8 cellular contexts compared by ENCODE assay signal in the genomic region with DNA sequence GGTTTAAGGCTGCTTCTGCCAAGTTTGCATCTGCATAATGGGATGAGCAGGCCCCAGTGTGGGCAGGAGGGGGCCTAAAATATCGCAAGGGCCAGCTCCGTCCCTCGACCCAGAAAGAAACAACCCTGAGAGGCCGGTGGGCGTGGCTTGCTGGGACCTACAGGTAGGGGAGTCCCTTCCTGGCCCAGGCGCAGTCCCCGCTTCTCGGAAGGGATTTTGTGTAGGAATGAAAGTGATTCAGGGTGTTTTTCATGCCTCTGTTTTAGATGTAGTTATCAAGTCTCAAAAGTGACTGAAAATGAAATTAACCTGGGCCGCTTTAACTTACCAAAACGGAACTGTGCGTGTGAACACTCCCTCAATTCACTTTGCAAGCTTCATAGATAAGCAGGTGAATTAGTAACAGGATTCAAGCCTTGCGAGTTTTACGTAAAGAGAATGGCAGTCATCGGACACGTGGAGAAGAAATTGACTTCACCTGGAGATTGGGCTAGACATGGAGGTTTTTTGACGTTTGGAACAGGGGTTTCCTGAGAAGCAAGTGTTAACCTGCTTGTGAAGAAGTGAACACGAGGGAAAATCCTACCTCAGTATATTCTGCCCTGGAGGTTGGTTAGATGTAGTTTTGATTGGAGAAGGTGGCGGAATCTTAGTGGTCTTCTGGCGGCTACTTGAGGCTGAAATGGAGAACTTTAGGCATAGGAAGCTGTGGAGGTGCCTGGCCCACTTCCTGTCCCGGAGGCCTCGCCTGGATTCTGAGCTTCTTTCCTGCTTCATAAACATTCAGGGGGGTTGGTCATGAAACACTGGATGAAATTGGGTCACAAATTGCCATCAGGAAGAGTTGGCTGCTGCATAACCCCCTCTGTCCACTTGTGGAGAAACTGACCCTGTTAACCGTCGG. TPM values are rescaled to one million over a fixed set of nuclear protein-coding genes. Genes with fewer than 3 reads are reported as not detected.
DNase-seq lines count a peak whose midpoint lies in the region; ATAC-seq, FAIRE-seq and TF ChIP-seq lines count a peak whose summit lies in the region.

No MANE protein-coding gene starts in this region.

- no peak for TF ChIP-seq RAD21 in H1 (IDR thresholded peaks at IDR 0.05 in 1 of 2, conservative IDR thresholded peaks at IDR 0.05 in 1 of 2; ENCODE audit: low read depth in 2 of 2, low read length in 2 of 2)

- peaks cover 78 to 81% (median 80%) of the 10 kb centered on the region in 3 donors for H3K4me1 Mint-ChIP-seq in CD8-positive, alpha-beta memory T cell
- peaks cover 77% of the 10 kb centered on the region for H3K4me1 Mint-ChIP-seq in activated CD4-positive, alpha-beta memory T cell treated with anti-CD3 and anti-CD28 coated beads, Interleukin-2, amount 10 ng/mL, durations not matched to agents 7 days and 5 days
- H3K4me1 Mint-ChIP-seq in natural killer cell: peaks cover 67 to 68% of the 10 kb centered on the region in 2 donors

- H4K8ac ChIP-seq in H1 (ENCODE audit: extremely low read depth, insufficient read depth, low read length): peak overlapping the region; percentile 29; the same call in 1 of the 2 replicates

- peak overlapping the region; percentile 81 for H3K27ac ChIP-seq in CD8-positive, alpha-beta memory T cell (ENCODE audit: low read depth, low read length)
- no peak overlapping the region for H3K27ac ChIP-seq in H1 (ENCODE audit: low read depth, low read length)

- no peak overlapping the region for H2BK12ac ChIP-seq in H1 (ENCODE audit: low read depth, low read length)

- H2BK120ac ChIP-seq in H1 (replicated peaks; ENCODE audit: low read depth, low read length): no peak overlapping the region

- peaks cover 73% of the 10 kb centered on the region for H3K4me1 ChIP-seq in CD8-positive, alpha-beta memory T cell (ENCODE audit: insufficient read depth, low read length)
- peaks cover 0 to 14% (median 8%) of the 10 kb centered on the region in 4 experiments; a peak in 5 of 7 replicates for H3K4me1 ChIP-seq in H1 (replicated peaks in 1 of 4; ENCODE audit: control insufficient read depth in 3 of 4, insufficient read depth in 4 of 4, low read length in 3 of 4)

- 49% methylated on average over 23 of the region's 23 CpGs; no CpG with 5 or more reads in 1 of the 2 experiments for WGBS in H1 (ENCODE audit: extremely low coverage in 1 of 2, insufficient coverage in 1 of 2, insufficient read length in 1 of 2, insufficient replicate concordance in 2 of 2, low coverage in 1 of 2, low lambda C conversion rate in 2 of 2, missing lambda C conversion rate in 1 of 2), 2 experiments

- H2AK5ac ChIP-seq in H1 (ENCODE audit: low read depth, low read length): no peak overlapping the region

- TF ChIP-seq EP300 in H1 (IDR thresholded peaks at IDR 0.05; ENCODE audit: borderline replicate concordance in 1 of 2, low read depth in 2 of 2, low read length in 2 of 2): no peak

- H3K27ac Mint-ChIP-seq in CD8-positive, alpha-beta memory T cell: peak overlapping the region; percentile 92 to 100 (median 97)
- H3K27ac Mint-ChIP-seq in activated CD4-positive, alpha-beta memory T cell treated with anti-CD3 and anti-CD28 coated beads, Interleukin-2, amount 10 ng/mL, durations not matched to agents 7 days and 5 days: peak overlapping the region; percentile 90
- H3K27ac Mint-ChIP-seq in natural killer cell: peak overlapping the region; percentile 91 to 95

- POLR2A ChIA-PET in CD8-positive, alpha-beta memory T cell (lab: Charles Lee): interaction anchor here (0.9 to 2.5 kb wide), 10 partner anchors 8 to 392 kb away, joined by 3 to 18 read pairs (median 4); no protein-coding TSS in a partner anchor
- POLR2A ChIA-PET in activated CD4-positive, alpha-beta memory T cell treated with anti-CD3 and anti-CD28 coated beads, Interleukin-2, amount 10 ng/mL, durations not matched to agents 7 days and 5 days (lab: Charles Lee): interaction anchor here (0.6 to 7.3 kb wide), 30 partner anchors 8 to 414 kb away, joined by 3 to 120 read pairs (median 6); no protein-coding TSS in a partner anchor
- POLR2A ChIA-PET in H1 (lab: Charles Lee; ENCODE audit: partially characterized antibody): interaction anchor here (0.8 to 2.1 kb wide), 11 partner anchors 9 to 295 kb away, joined by 3 to 7 read pairs (median 3); no protein-coding TSS in a partner anchor

- peak; percentile 49 for ATAC-seq in GM21423 (IDR thresholded peaks at IDR 0.05; ENCODE audit: unreplicated experiment)
- peak; percentile 26 to 30 (median 27) for ATAC-seq in natural killer cell
- peak; percentile 51 for ATAC-seq in stimulated activated naive CD8-positive, alpha-beta T cell treated with anti-CD3 and anti-CD28 coated beads, Interleukin-15, Interleukin-2, amounts not matched to agents 100 U/mL and 50 U/mL, for 24 hours

- peaks cover 12 to 46% (median 14%) of the 10 kb centered on the region in 3 donors for H3K36me3 Mint-ChIP-seq in CD8-positive, alpha-beta memory T cell
- H3K36me3 Mint-ChIP-seq in activated CD4-positive, alpha-beta memory T cell treated with anti-CD3 and anti-CD28 coated beads, Interleukin-2, amount 10 ng/mL, durations not matched to agents 7 days and 5 days (ENCODE audit: low read depth): peaks cover 54% of the 10 kb centered on the region
- H3K36me3 Mint-ChIP-seq in natural killer cell: no peaks in the 10 kb centered on the region

- no peak for TF ChIP-seq POLR2A in H1 (IDR thresholded peaks at IDR 0.05; ENCODE audit: control extremely low read depth in 1 of 2, low read depth in 2 of 2, low read length in 2 of 2)

- no peak overlapping the region for H4K91ac ChIP-seq in H1 (replicated peaks; ENCODE audit: insufficient read length, low read length)

- H3K79me2 ChIP-seq in H1 (ENCODE audit: control insufficient read depth in 1 of 2, insufficient read depth in 2 of 2, low read length in 2 of 2): peaks cover 19 to 61% of the 10 kb centered on the region in 2 experiments

- peak overlapping the region in 3 of 4 experiments; percentile 63 to 67 (median 64); a peak in 5 of 7 replicates for H3K9ac ChIP-seq in H1 (replicated peaks in 1 of 4; ENCODE audit: extremely low read depth in 1 of 4, low read depth in 3 of 4, low read length in 3 of 4)

- H3K14ac ChIP-seq in H1 (ENCODE audit: insufficient read length): no peak overlapping the region

- H3K79me1 ChIP-seq in H1 (ENCODE audit: low read depth, low read length): peaks cover 12% of the 10 kb centered on the region

- CTCF ChIA-PET in CD8-positive, alpha-beta memory T cell (lab: Charles Lee): interaction anchor here (0.7 to 5.4 kb wide), 14 partner anchors 8 to 348 kb away, joined by 3 to 29 read pairs (median 4); no protein-coding TSS in a partner anchor
- CTCF ChIA-PET in activated CD4-positive, alpha-beta memory T cell treated with anti-CD3 and anti-CD28 coated beads, Interleukin-2, amount 10 ng/mL, durations not matched to agents 7 days and 5 days (lab: Charles Lee): interaction anchor here (0.8 to 3.4 kb wide), 12 partner anchors 8 to 349 kb away, joined by 3 to 46 read pairs (median 4); no protein-coding TSS in a partner anchor
- CTCF ChIA-PET in H1 (lab: Charles Lee; ENCODE audit: partially characterized antibody): interaction anchor here (0.6 to 2.0 kb wide), 7 partner anchors 16 to 351 kb away, joined by 3 to 5 read pairs (median 3); no protein-coding TSS in a partner anchor

- no peaks in the 10 kb centered on the region for H3K27me3 ChIP-seq in CD8-positive, alpha-beta memory T cell (ENCODE audit: insufficient read depth, low read length, poor library complexity, severe bottlenecking)
- H3K27me3 ChIP-seq in H1 (replicated peaks in 1 of 4; ENCODE audit: control insufficient read depth in 3 of 4, extremely low read depth in 1 of 4, insufficient read depth in 3 of 4, low read length in 3 of 4): no peaks in the 10 kb centered on the region; a peak in 2 of 7 replicates

- peak; percentile 52 to 81 (median 70) for DNase-seq in CD8-positive, alpha-beta memory T cell
- peak; percentile 56 for DNase-seq in HuH-7.5 (ENCODE audit: low spot score)
- peak; percentile 81 for DNase-seq in activated CD4-positive, alpha-beta memory T cell treated with anti-CD3 and anti-CD28 coated beads, Interleukin-2, amount 10 ng/mL, durations not matched to agents 7 days and 5 days
- peak in 1 of 2 experiments; percentile 80 for DNase-seq in H1 (ENCODE audit: low read depth in 1 of 2, low spot score in 2 of 2)
- peak; percentile 54 for DNase-seq in natural killer cell
- DNase-seq in stimulated activated naive CD8-positive, alpha-beta T cell treated with anti-CD3 and anti-CD28 coated beads, Interleukin-15, Interleukin-2, amounts not matched to agents 100 U/mL and 50 U/mL, for 24 hours: peak; percentile 93
- no peak for DNase-seq in H4 (ENCODE audit: low spot score)

- peak overlapping the region; percentile 80 to 92 for H3K4me2 ChIP-seq in H1 (ENCODE audit: insufficient read depth in 1 of 2, low read depth in 2 of 2, low read length in 2 of 2)

- no peak overlapping the region for H2BK5ac ChIP-seq in H1 (ENCODE audit: low read depth, low read length)

- peaks cover 7% of the 10 kb centered on the region; the same call in 1 of the 2 replicates for H3K23me2 ChIP-seq in H1 (ENCODE audit: low read depth, low read length)

- FAIRE-seq in H1 (lab: Jason Lieb, UNC): no peak

- intact Hi-C loops in natural killer cell (cut with micrococcal nuclease): loop anchor here (2.0 kb wide), 2 partner anchors 30 to 50 kb away; no protein-coding TSS in a partner anchor

- H3K4me3 Mint-ChIP-seq in CD8-positive, alpha-beta memory T cell: peak overlapping the region; percentile 88 to 99 (median 97)
- H3K4me3 Mint-ChIP-seq in activated CD4-positive, alpha-beta memory T cell treated with anti-CD3 and anti-CD28 coated beads, Interleukin-2, amount 10 ng/mL, durations not matched to agents 7 days and 5 days: peak overlapping the region; percentile 95
- peak overlapping the region; percentile 95 for H3K4me3 Mint-ChIP-seq in natural killer cell

- no peak overlapping the region for H2BK20ac ChIP-seq in H1 (ENCODE audit: low read length)

- no peak overlapping the region for H3K23ac ChIP-seq in H1 (ENCODE audit: insufficient read length)

- TF ChIP-seq CTCF in H1 (IDR thresholded peaks at IDR 0.05; ENCODE audit: control extremely low read depth in 1 of 3, insufficient read depth in 1 of 3, low read depth in 1 of 3, low read length in 3 of 3): no peak
- no peak for TF ChIP-seq CTCF in natural killer cell (IDR thresholded peaks at IDR 0.05)

- H3K4ac ChIP-seq in H1 (replicated peaks; ENCODE audit: insufficient read length, low read depth, low read length): no peak overlapping the region

- H3K9me3 ChIP-seq in CD8-positive, alpha-beta memory T cell (ENCODE audit: low read length): no peaks in the 10 kb centered on the region
- H3K9me3 ChIP-seq in H1 (ENCODE audit: insufficient read depth in 2 of 2, low read depth in 1 of 2, low read length in 1 of 2): no peaks in the 10 kb centered on the region

- H3K56ac ChIP-seq in H1 (replicated peaks; ENCODE audit: insufficient read length, low read depth, low read length): no peak overlapping the region

- H2AFZ ChIP-seq in H1 (ENCODE audit: low read length): no peak overlapping the region

- H3K18ac ChIP-seq in H1 (ENCODE audit: extremely low read depth, low read length): no peak overlapping the region

- peaks cover 18 to 31% of the 10 kb centered on the region in 2 experiments for H4K20me1 ChIP-seq in H1 (replicated peaks in 1 of 2; ENCODE audit: control insufficient read depth in 1 of 2, insufficient read depth in 2 of 2, low read length in 2 of 2)

- no peak overlapping the region for H4K5ac ChIP-seq in H1 (ENCODE audit: insufficient read length, low read depth, low read length)

- peaks cover 0 to 2% of the 10 kb centered on the region in 2 donors for H3K27me3 Mint-ChIP-seq in CD8-positive, alpha-beta memory T cell
- H3K27me3 Mint-ChIP-seq in activated CD4-positive, alpha-beta memory T cell treated with anti-CD3 and anti-CD28 coated beads, Interleukin-2, amount 10 ng/mL, durations not matched to agents 7 days and 5 days: no peaks in the 10 kb centered on the region
- H3K27me3 Mint-ChIP-seq in natural killer cell (ENCODE audit: low read depth in 2 of 2): no peaks in the 10 kb centered on the region

- H2BK15ac ChIP-seq in H1 (ENCODE audit: low read length): no peak overlapping the region

- no peaks in the 10 kb centered on the region for H3K9me3 Mint-ChIP-seq in CD8-positive, alpha-beta memory T cell
- H3K9me3 Mint-ChIP-seq in activated CD4-positive, alpha-beta memory T cell treated with anti-CD3 and anti-CD28 coated beads, Interleukin-2, amount 10 ng/mL, durations not matched to agents 7 days and 5 days: no peaks in the 10 kb centered on the region
- no peaks in the 10 kb centered on the region for H3K9me3 Mint-ChIP-seq in natural killer cell

- H3K4me3 ChIP-seq in CD8-positive, alpha-beta memory T cell (ENCODE audit: low read length): peak overlapping the region; percentile 90
- H3K4me3 ChIP-seq in H1 (ENCODE audit: extremely low read depth in 1 of 4, insufficient read depth in 2 of 4, low read depth in 3 of 4, low read length in 4 of 4): peak overlapping the region; percentile 74 to 89 (median 78)

- H3K36me3 ChIP-seq in CD8-positive, alpha-beta memory T cell (ENCODE audit: insufficient read depth, low read length): no peaks in the 10 kb centered on the region
- peaks cover 0 to 4% (median 0%) of the 10 kb centered on the region in 4 experiments; a peak in 1 of 8 replicates for H3K36me3 ChIP-seq in H1 (ENCODE audit: control insufficient read depth in 2 of 4, insufficient read depth in 4 of 4, low read length in 3 of 4)

RNA-seq across cellular contexts. Expression of a gene that starts 1.7 kb away (rescaled TPM):
- 10 to 100 TPM; 72.4 to 76.1 TPM for total RNA-seq in CD8-positive, alpha-beta memory T cell
- 77.9 TPM for polyA plus RNA-seq in CD8-positive, alpha-beta memory T cell
- 10 to 100 TPM; 70.8 to 75.9 TPM for total RNA-seq in activated CD4-positive, alpha-beta memory T cell treated with anti-CD3 and anti-CD28 coated beads, Interleukin-2, amount 10 ng/mL, durations not matched to agents 7 days and 5 days
- total RNA-seq in H1 (2021; fragmentation: NEBNext Ultra II Directional; extraction: Animal tissue kit (Norgen Biotek cat#: 25700)): 61.7 and 65.7 TPM in 2 replicates
- 30.3 and 43.3 TPM in 2 replicates for polyA plus RNA-seq in H1 (2011; rRNA removed)
- 53.3 TPM for polyA plus RNA-seq in H1 (2011; cell fraction: cytosol; rRNA removed)
- 29.7 TPM for polyA plus RNA-seq in H1 (2011; cell fraction: nucleus; rRNA removed)
- 40.0 to 65.8 TPM (median 58.8 TPM) in 4 replicates for polyA plus RNA-seq in H1 (2012, experiment 1 of 2)
- polyA plus RNA-seq in H1 (2012, experiment 2 of 2): 18.2 TPM
- 47.1 TPM for polyA plus RNA-seq in H1 (2013, experiment 1 of 2)
- 48.3 TPM for polyA plus RNA-seq in H1 (2013, experiment 2 of 2)
- 25.2 and 26.7 TPM in 2 replicates for polyA minus RNA-seq in H1 (2011; rRNA and poly(A)+ RNA removed)
- polyA minus RNA-seq in H1 (2011; cell fraction: cytosol; rRNA and poly(A)+ RNA removed): 20.3 TPM
- 18.3 TPM for polyA minus RNA-seq in H1 (2011; cell fraction: nucleus; rRNA and poly(A)+ RNA removed)
- total RNA-seq in natural killer cell: 10 to 100 TPM; 34.1 to 50.8 (median 43.0) TPM
- total RNA-seq in H4 (2014; rRNA removed; shearing (Covaris generic)): 14.7 and 17.6 TPM in 2 replicates
